ENCODE assay signal across 16 cellular contexts in the genomic region with DNA sequence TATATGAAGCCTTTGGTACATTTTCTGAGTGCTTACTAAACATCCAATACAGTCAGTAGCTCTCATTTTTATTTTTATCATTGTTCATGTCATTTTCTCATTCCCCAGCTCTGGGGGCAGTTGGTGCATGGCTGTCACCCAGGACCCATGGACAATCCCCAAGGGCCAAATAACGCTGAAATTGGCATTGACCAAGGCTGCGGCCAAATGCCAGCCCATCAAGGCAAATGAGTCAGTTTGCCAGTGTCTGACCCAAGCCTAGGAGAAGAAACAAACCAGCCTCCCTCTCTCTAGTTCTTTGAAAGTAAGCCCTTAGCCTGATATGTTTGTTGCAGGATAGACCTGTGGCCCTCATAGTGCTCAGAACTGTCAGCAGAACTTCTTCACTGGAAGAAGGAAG.
"Had no signal": no experiment of that assay in that cellular context is flagged by ENCODE, and none has a peak within 500 bp of the region (broad histone marks: within the 10 kb centered on the region; RNA-seq: fewer than 3 reads in every experiment).

No MANE protein-coding gene starts in this region.

- H3K4me3 ChIP-seq: heart left ventricle, lower lobe of right lung had no signal

- H3K9me3 ChIP-seq: heart left ventricle, lower lobe of right lung had no signal

- H3K79me2 ChIP-seq: parathyroid adenoma had no signal

- H3K27me3 Mint-ChIP-seq: activated CD4-positive, alpha-beta memory T cell treated with anti-CD3 and anti-CD28 coated beads, Interleukin-2, amount 10 ng/mL, durations not matched to agents 7 days and 5 days; activated naive CD8-positive, alpha-beta T cell treated with anti-CD3 and anti-CD28 coated beads for 36 hours; stimulated activated naive B cell treated with anti-CD40 and anti-IgM and Interleukin-4, amounts not matched to agents 10 μg/mL and 1 μg/mL and 100 μg/mL, for 72 hours; type B pancreatic cell had no signal

- H3K9me3 Mint-ChIP-seq: activated CD4-positive, alpha-beta memory T cell treated with anti-CD3 and anti-CD28 coated beads, Interleukin-2, amount 10 ng/mL, durations not matched to agents 7 days and 5 days; activated naive CD8-positive, alpha-beta T cell treated with anti-CD3 and anti-CD28 coated beads for 36 hours; activated T-cell treated with anti-CD3 and anti-CD28 coated beads, Interleukin-2, amount 50 U/mL, for 72 hours; effector memory CD8-positive, alpha-beta T cell; mesothelial cell of epicardium; neural crest cell; stimulated activated naive B cell treated with anti-CD40 and anti-IgM and Interleukin-4, amounts not matched to agents 10 μg/mL and 1 μg/mL and 100 μg/mL, for 72 hours had no signal

- H3K36me3 ChIP-seq: lower lobe of right lung had no signal

- H3K27ac ChIP-seq: lower lobe of right lung, parathyroid adenoma had no signal

- H3K36me3 Mint-ChIP-seq: activated naive CD8-positive, alpha-beta T cell treated with anti-CD3 and anti-CD28 coated beads for 36 hours; mesothelial cell of epicardium; stimulated activated naive B cell treated with anti-CD40 and anti-IgM and Interleukin-4, amounts not matched to agents 10 μg/mL and 1 μg/mL and 100 μg/mL, for 72 hours; type B pancreatic cell had no signal

- H3K4me3 Mint-ChIP-seq: activated CD4-positive, alpha-beta memory T cell treated with anti-CD3 and anti-CD28 coated beads, Interleukin-2, amount 10 ng/mL, durations not matched to agents 7 days and 5 days; activated naive CD8-positive, alpha-beta T cell treated with anti-CD3 and anti-CD28 coated beads for 36 hours; effector memory CD8-positive, alpha-beta T cell; mesothelial cell of epicardium; neural crest cell; stimulated activated naive B cell treated with anti-CD40 and anti-IgM and Interleukin-4, amounts not matched to agents 10 μg/mL and 1 μg/mL and 100 μg/mL, for 72 hours; T-helper 17 cell; type B pancreatic cell had no signal

- DNase-seq: activated CD4-positive, alpha-beta memory T cell treated with anti-CD3 and anti-CD28 coated beads, Interleukin-2, amount 10 ng/mL, durations not matched to agents 7 days and 5 days; activated CD4-positive, alpha-beta T cell treated with anti-CD3 and anti-CD28 coated beads for 4 hours; activated naive CD8-positive, alpha-beta T cell treated with anti-CD3 and anti-CD28 coated beads for 36 hours; dermis blood vessel endothelial cell; effector memory CD8-positive, alpha-beta T cell; heart left ventricle; left cardiac atrium; lower lobe of right lung; stimulated activated CD4-positive, alpha-beta T cell treated with anti-CD3 and anti-CD28 coated beads, Interleukin-4, amount 100 ng/mL, for 1 hour; stimulated activated naive B cell treated with anti-CD40 and anti-IgM and Interleukin-4, amounts not matched to agents 10 μg/mL and 1 μg/mL and 100 μg/mL, for 72 hours; T-helper 17 cell had no signal

- H2AFZ ChIP-seq: parathyroid adenoma had no signal

- H3K4me1 ChIP-seq: parathyroid adenoma had no signal

- H3K4me1 Mint-ChIP-seq: activated naive CD8-positive, alpha-beta T cell treated with anti-CD3 and anti-CD28 coated beads for 36 hours; stimulated activated naive B cell treated with anti-CD40 and anti-IgM and Interleukin-4, amounts not matched to agents 10 μg/mL and 1 μg/mL and 100 μg/mL, for 72 hours; T-helper 17 cell had no signal

- H3K27ac Mint-ChIP-seq: activated naive CD8-positive, alpha-beta T cell treated with anti-CD3 and anti-CD28 coated beads for 36 hours; activated T-cell treated with anti-CD3 and anti-CD28 coated beads, Interleukin-2, amount 50 U/mL, for 72 hours; effector memory CD8-positive, alpha-beta T cell; stimulated activated naive B cell treated with anti-CD40 and anti-IgM and Interleukin-4, amounts not matched to agents 10 μg/mL and 1 μg/mL and 100 μg/mL, for 72 hours; T-helper 17 cell; type B pancreatic cell had no signal

- H3K9ac ChIP-seq: parathyroid adenoma had no signal

- H3K27me3 ChIP-seq: heart left ventricle had no signal

- ATAC-seq: effector memory CD8-positive, alpha-beta T cell; heart left ventricle; left cardiac atrium; lower lobe of right lung; stimulated activated naive B cell treated with anti-CD40 and anti-IgM and Interleukin-4, amounts not matched to agents 10 μg/mL and 1 μg/mL and 100 μg/mL, for 72 hours; T-helper 17 cell had no signal
